In genomic region chr3:31973837-31974236, GRCh38 we compare ENCODE assay signal across 1 cellular context.
A peak's percentile ranks its signal among the peaks of the same experiment; 100 is the strongest.
TF ChIP-seq lines count a peak whose summit lies in the region.

No MANE protein-coding gene starts in this region.

TF ChIP-seq in HEK293, 187 proteins besides CTCF, POLR2A, EP300 and RAD21:
- TF ChIP-seq ZBTB20 (tag by site-specific recombination; IDR thresholded peaks at IDR 0.05) = peak; percentile 78
- no peak for TF ChIP-seq ZNF266 (tag by site-specific recombination; IDR thresholded peaks at IDR 0.05; ENCODE audit: low read depth)
